In the genomic region with DNA sequence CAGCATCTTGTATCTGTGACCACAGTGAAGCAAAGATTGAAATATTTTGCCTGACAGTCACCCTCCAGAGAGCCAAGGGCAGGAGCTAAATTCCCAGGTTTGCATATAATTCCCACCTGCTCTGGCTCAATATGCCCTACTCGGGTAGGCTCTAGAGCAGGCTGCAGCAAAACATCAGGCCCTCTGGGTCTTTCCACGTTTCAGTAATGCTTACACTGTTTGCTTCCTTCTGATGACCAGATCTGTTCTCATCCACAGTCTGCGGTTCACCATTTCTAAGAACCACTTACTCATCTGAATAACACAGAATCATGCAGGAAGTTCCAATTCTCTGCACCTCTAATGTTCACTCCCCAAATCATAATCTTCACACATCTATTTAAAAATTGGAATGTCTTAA, we compare ENCODE assay signal across 8 cellular contexts.
DNase-seq lines count a peak whose midpoint lies in the region; ATAC-seq and TF ChIP-seq lines count a peak whose summit lies in the region.

No MANE protein-coding gene starts in this region.

- peak overlapping the region; percentile 97 for H3K27ac Mint-ChIP-seq in T-helper 17 cell

- H3K27me3 ChIP-seq in uterus: no peaks in the 10 kb centered on the region

- ATAC-seq in GM18511 (IDR thresholded peaks at IDR 0.05; ENCODE audit: unreplicated experiment) (peak; percentile 98), HG02852 (IDR thresholded peaks at IDR 0.05; ENCODE audit: unreplicated experiment) (peak; percentile 95), T-helper 17 cell (peak; percentile 99)

- H3K4me1 ChIP-seq in uterus: no peaks in the 10 kb centered on the region

- intact Hi-C loops in uterus (cut with DNase I; ENCODE audit: low total_unique reads): no loop called here

- H3K9me3 ChIP-seq in T-helper 17 cell (ENCODE audit: control insufficient read depth, low read length, poor library complexity, severe bottlenecking) (no peaks in the 10 kb centered on the region), uterus (no peaks in the 10 kb centered on the region)

- peak overlapping the region; percentile 68 for H3K4me3 Mint-ChIP-seq in T-helper 17 cell

- H3K4me1 Mint-ChIP-seq in T-helper 17 cell: peaks cover 35% of the 10 kb centered on the region

- peak in 1 of 3 donors; percentile 6 for DNase-seq in T-helper 17 cell
- DNase-seq in central memory CD4-positive, alpha-beta T cell: peak; percentile 34
- peak; percentile 5 for DNase-seq in stimulated activated CD8-positive, alpha-beta memory T cell treated with anti-CD3 and anti-CD28 coated beads, Interleukin-12 subunit alpha, Interleukin-12 subunit beta, amount 100 ng/mL, for 1 hour (ENCODE audit: low read depth)
- no peak for DNase-seq in ecto neural progenitor cell (ENCODE audit: low spot score)
- DNase-seq in NCI-H2029 (lab: John Stamatoyannopoulos, UW): no peak
- no peak for DNase-seq in uterus

- no peaks in the 10 kb centered on the region for H3K36me3 ChIP-seq in uterus

- H3K27me3 Mint-ChIP-seq in T-helper 17 cell: no peaks in the 10 kb centered on the region

- no peak overlapping the region for H3K4me3 ChIP-seq in uterus

- no peak overlapping the region for H3K27ac ChIP-seq in uterus

- no peak for TF ChIP-seq CTCF in uterus (IDR thresholded peaks at IDR 0.05)

- TF ChIP-seq POLR2A in uterus (IDR thresholded peaks at IDR 0.05): no peak

- H3K36me3 Mint-ChIP-seq in T-helper 17 cell (ENCODE audit: low read depth): no peaks in the 10 kb centered on the region

Comparison
In these comparisons a context has a peak if more than half of its experiments do, and no peak if none do; other contexts are left out.
1. DNase-seq: peak in central memory CD4-positive, alpha-beta T cell (single experiment) and stimulated activated CD8-positive, alpha-beta memory T cell treated with anti-CD3 and anti-CD28 coated beads, Interleukin-12 subunit alpha, Interleukin-12 subunit beta, amount 100 ng/mL, for 1 hour (single experiment); none in ecto neural progenitor cell (single experiment), NCI-H2029 (single experiment) and uterus (0 of 2).
2. Peak in every context shown above with its lines, with median percentiles within 50 percentile points of each other: ATAC-seq.